Comparison of ENCODE assay signal across 1 cellular context in genomic region chr12:56189918-56190694, GRCh38.
TF ChIP-seq lines count a peak whose summit lies in the region.

No MANE protein-coding gene starts in this region.

TF ChIP-seq in K562, 482 proteins besides CTCF, POLR2A, EP300 and RAD21 (continued from another document and continues in another):
- TF ChIP-seq POU5F1 (IDR thresholded peaks at IDR 0.05; ENCODE audit: borderline replicate concordance, low read depth, low read length, partially characterized antibody) (no peak), RBM14 (IDR thresholded peaks at IDR 0.05; ENCODE audit: borderline replicate concordance, insufficient read depth, low read depth, low read length) (no peak), ZNF717 (CRISPR knock-in tag; IDR thresholded peaks at IDR 0.05) (no peak), CBFB (CRISPR knock-in tag; IDR thresholded peaks at IDR 0.05) (no peak), FOXK2 (conservative IDR thresholded peaks at IDR 0.05 in 1 of 2, IDR thresholded peaks at IDR 0.05 in 1 of 2; ENCODE audit: low read depth in 2 of 2) (peak in 1 of 2 experiments; percentile 49; a peak in 1 of 4 replicates), TCFL5 (CRISPR knock-in tag; conservative IDR thresholded peaks at IDR 0.05) (no peak), ZNF398 (CRISPR knock-in tag; IDR thresholded peaks at IDR 0.05) (no peak), ZNF143 (CRISPR knock-in tag; IDR thresholded peaks at IDR 0.05) (0 out of 2 replicates have a peak, but pooled peaks have one; percentile 45), ZNF445 (CRISPR knock-in tag; IDR thresholded peaks at IDR 0.05; ENCODE audit: low read depth) (no peak), ZNF12 (CRISPR knock-in tag; IDR thresholded peaks at IDR 0.05) (no peak), NR1H2 (CRISPR knock-in tag; IDR thresholded peaks at IDR 0.05) (no peak), RFX5 (IDR thresholded peaks at IDR 0.05; ENCODE audit: low read depth, low read length) (peak; percentile 67; the same call in 1 of the 2 replicates), PPARD (CRISPR knock-in tag; IDR thresholded peaks at IDR 0.05) (no peak), ZNF384 (IDR thresholded peaks at IDR 0.05; ENCODE audit: low read depth, low read length) (peak; percentile 93), RBM25 (IDR thresholded peaks at IDR 0.05; ENCODE audit: low read depth, low read length, severe bottlenecking) (no peak), HDAC8 (tag; IDR thresholded peaks at IDR 0.05) (no peak), CREB3 (tag; conservative IDR thresholded peaks at IDR 0.05; ENCODE audit: low read depth) (no peak), CCAR2 (IDR thresholded peaks at IDR 0.05; ENCODE audit: low read depth, low read length) (no peak), CHAMP1 (IDR thresholded peaks at IDR 0.05) (no peak), ZBTB17 (CRISPR knock-in tag; IDR thresholded peaks at IDR 0.05) (no peak), STAG1 (CRISPR knock-in tag; IDR thresholded peaks at IDR 0.05; ENCODE audit: borderline replicate concordance) (no peak), TFAP4 (CRISPR knock-in tag; IDR thresholded peaks at IDR 0.05; ENCODE audit: borderline replicate concordance) (peak; percentile 77), JUND (IDR thresholded peaks at IDR 0.05; ENCODE audit: borderline replicate concordance, low read depth, low read length) (peak; percentile 62), JUND (tag; IDR thresholded peaks at IDR 0.05; ENCODE audit: borderline replicate concordance, low read depth, low read length) (no peak; the same call in 2 of the 3 replicates), MAFG (tag; conservative IDR thresholded peaks at IDR 0.05) (no peak), ZNF408 (CRISPR knock-in tag; IDR thresholded peaks at IDR 0.05; ENCODE audit: low read depth) (no peak), PRMT5 (CRISPR knock-in tag; IDR thresholded peaks at IDR 0.05) (no peak), SP2 (IDR thresholded peaks at IDR 0.05; ENCODE audit: extremely low read depth, low read depth, low read length, poor library complexity, severe bottlenecking) (no peak), MBD1 (CRISPR knock-in tag; IDR thresholded peaks at IDR 0.05) (no peak), RBM17 (IDR thresholded peaks at IDR 0.05; ENCODE audit: borderline replicate concordance, low read depth, low read length) (no peak), CHD1 (IDR thresholded peaks at IDR 0.05; ENCODE audit: low read length) (no peak), HDAC1 (IDR thresholded peaks at IDR 0.05) (peak; percentile 65 to 78; a peak in 3 of 4 replicates), DIDO1 (tag; IDR thresholded peaks at IDR 0.05; ENCODE audit: low read depth) (0 out of 2 replicates have a peak, but pooled peaks have one; percentile 33), FOXA1 (IDR thresholded peaks at IDR 0.05; ENCODE audit: borderline replicate concordance) (no peak), ELK1 (CRISPR knock-in tag; IDR thresholded peaks at IDR 0.05) (no peak), ZBTB7A (IDR thresholded peaks at IDR 0.05; ENCODE audit: borderline replicate concordance, control insufficient read depth, low read depth, low read length) (peak; percentile 88), BRF1 (IDR thresholded peaks at IDR 0.05; ENCODE audit: borderline replicate concordance, extremely low read depth, insufficient read length) (peak; percentile 48), YY1 (IDR thresholded peaks at IDR 0.05; ENCODE audit: borderline replicate concordance in 1 of 3, control insufficient read depth in 1 of 3, extremely low read depth in 1 of 3, insufficient read depth in 3 of 3, insufficient read length in 1 of 3, insufficient replicate concordance in 2 of 3, low read depth in 1 of 3, low read length in 2 of 3) (peak in 1 of 3 experiments; percentile 28), OTX1 (CRISPR knock-in tag; IDR thresholded peaks at IDR 0.05) (no peak), ZNF778 (CRISPR knock-in tag; IDR thresholded peaks at IDR 0.05) (no peak), ZBTB40 (IDR thresholded peaks at IDR 0.05) (peak; percentile 92), ZBTB40 (CRISPR knock-in tag; IDR thresholded peaks at IDR 0.05) (no peak), MTA2 (IDR thresholded peaks at IDR 0.05; ENCODE audit: low read depth) (no peak), PML (IDR thresholded peaks at IDR 0.05; ENCODE audit: low read length) (no peak), ZNF282 (CRISPR knock-in tag; IDR thresholded peaks at IDR 0.05) (no peak), MNT (conservative IDR thresholded peaks at IDR 0.05) (peak; percentile 26 to 58; a peak in 3 of 4 replicates)
